In the genomic region with DNA sequence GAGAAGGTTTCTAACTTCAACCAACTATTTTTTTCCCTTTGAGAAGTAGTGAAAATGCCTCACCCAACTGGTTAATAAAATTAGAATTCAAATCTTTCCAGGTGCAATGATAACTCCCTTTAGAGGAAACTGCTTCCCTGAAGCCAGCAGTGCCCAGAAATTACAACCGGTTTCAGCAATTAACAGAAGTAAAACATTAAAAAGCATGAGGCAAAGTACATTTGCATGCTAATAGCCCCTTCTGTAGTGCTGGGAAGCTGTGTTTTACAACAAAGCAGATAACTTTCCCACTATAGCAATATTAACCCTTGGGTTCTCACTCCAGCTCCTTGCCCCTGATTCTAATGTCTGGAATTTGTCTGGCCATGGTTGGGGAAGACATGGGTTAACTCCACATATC, we compare ENCODE assay signal across 15 cellular contexts.
"Had no signal": no experiment of that assay in that cellular context is flagged by ENCODE, and none has a peak within 500 bp of the region (broad histone marks: within the 10 kb centered on the region; RNA-seq: fewer than 3 reads in every experiment).

No MANE protein-coding gene starts in this region.

- H3K36me3 ChIP-seq: ascending aorta, esophagus squamous epithelium, left lung, sigmoid colon, spleen had no signal

- H3K27ac ChIP-seq: ascending aorta, esophagus squamous epithelium, left lung, sigmoid colon, spleen had no signal

- H3K27me3 ChIP-seq: ascending aorta had no signal

- DNase-seq: activated CD4-positive, alpha-beta T cell treated with anti-CD3 and anti-CD28 coated beads, Interleukin-2, amount 50 U/mL, for 4 hours; activated effector memory CD4-positive, alpha-beta T cell treated with anti-CD3 and anti-CD28 coated beads, Interleukin-2, amount 50 U/mL, for 16 hours; activated T-cell treated with anti-CD3 and anti-CD28 coated beads, Interleukin-2, amount 50 U/mL, for 72 hours; cerebellar nuclear complex; effector CD8-positive, alpha-beta T cell; esophagus squamous epithelium; islet precursor cell; left lung; naive thymus-derived CD8-positive, alpha-beta T cell; sigmoid colon; spleen; stimulated activated naive B cell treated with anti-CD40 and anti-IgM and Interleukin-4, amounts not matched to agents 10 μg/mL and 1 μg/mL and 100 μg/mL, for 72 hours had no signal

- H3K4me1 ChIP-seq: ascending aorta, left lung, spleen had no signal

- H3K9me3 ChIP-seq: ascending aorta, esophagus squamous epithelium, sigmoid colon, spleen had no signal

- FAIRE-seq: bronchial epithelial cell, endothelial cell of umbilical vein had no signal

- H3K4me3 ChIP-seq: ascending aorta, esophagus squamous epithelium, left lung, sigmoid colon, spleen had no signal
